10 cellular contexts compared by ENCODE assay signal in genomic region chr2:75607988-75608683, GRCh38. TPM values are rescaled to one million over a fixed set of nuclear protein-coding genes. Genes with fewer than 3 reads are reported as not detected.
DNase-seq lines count a peak whose midpoint lies in the region; ATAC-seq and TF ChIP-seq lines count a peak whose summit lies in the region.
"Had no signal": no experiment of that assay in that cellular context is flagged by ENCODE, and none has a peak within 500 bp of the region (broad histone marks: within the 10 kb centered on the region; RNA-seq: fewer than 3 reads in every experiment).

No MANE protein-coding gene starts in this region.

- H3K9me3 ChIP-seq in thyroid gland: no peaks in the 10 kb centered on the region

- intact Hi-C loops in Right ventricle myocardium superior (cut with DNase I) (loop anchor here (2.0 kb wide), 1 partner anchor 143 kb away; no protein-coding TSS in a partner anchor), cardiac septum (cut with DNase I) (loop anchor here (5.0 kb wide), 1 partner anchor 686 kb away; no protein-coding TSS in a partner anchor), thyroid gland (cut with DNase I) (no loop called here)

- no peak overlapping the region for H3K4me3 ChIP-seq in astrocyte of the spinal cord (ENCODE audit: low read depth, low read length)
- no peak overlapping the region for H3K4me3 ChIP-seq in thyroid gland (replicated peaks in 1 of 3)

- peaks cover 41 to 45% of the 10 kb centered on the region in 2 donors for H3K4me1 ChIP-seq in thyroid gland

- H3K27ac ChIP-seq in thyroid gland: peak overlapping the region; percentile 44 to 95 (median 72)

- 54 to 58% methylated on average over 7 of the region's 7 CpGs for WGBS in thyroid gland, 2 donors

- TF ChIP-seq CTCF in astrocyte of the spinal cord (IDR thresholded peaks at IDR 0.05; ENCODE audit: low read depth, low read length) (no peak), thyroid gland (IDR thresholded peaks at IDR 0.05) (no peak)

- peak in 1 of 2 donors; percentile 50 for TF ChIP-seq POLR2A in thyroid gland (IDR thresholded peaks at IDR 0.05)

- in situ Hi-C loops in astrocyte of the spinal cord (cut with HindIII; ENCODE audit: low sequenced_read_pairs): no loop called here

- no peaks in the 10 kb centered on the region for H3K27me3 ChIP-seq in thyroid gland

- ATAC-seq in Right ventricle myocardium superior (ENCODE audit: poor library complexity): peak; percentile 50
- no peak for ATAC-seq in HG02571 (IDR thresholded peaks at IDR 0.05; ENCODE audit: unreplicated experiment)

- DNase-seq in Right ventricle myocardium superior (no peak), cardiac septum (ENCODE audit: low spot score) (no peak), astrocyte of the spinal cord (ENCODE audit: low read depth, low spot score) (peak; percentile 52), kidney tubule cell (ENCODE audit: low spot score) (peak; percentile 90), thyroid gland (peak; percentile 37 to 42), T-helper 9 cell (no peak)
- DNase-seq in activated T-cell treated with anti-CD3 and anti-CD28 coated beads, Interleukin-2, amount 50 U/mL, for 1 hour: no peak

- H3K36me3 ChIP-seq in thyroid gland: no peaks in the 10 kb centered on the region

RNA-seq across cellular contexts. Expression of gene MRPL19, which starts 38.4 kb away (rescaled TPM):
- total RNA-seq in Right ventricle myocardium superior: 51.8 TPM
- total RNA-seq in cardiac septum: 46.9 TPM
- total RNA-seq in thyroid gland: 10 to 100 TPM; 34.8 to 83.9 (median 57.6) TPM

RNA-seq across cellular contexts. Expression of gene EVA1A, which starts 47.4 kb away (rescaled TPM):
- 0.97 TPM for total RNA-seq in Right ventricle myocardium superior
- total RNA-seq in cardiac septum: 2.7 TPM
- 10 to 100 TPM in 3 of 4 donors, 1 to 10 TPM in 1; 3.6 to 19.8 (median 12.3) TPM for total RNA-seq in thyroid gland
- total RNA-seq: activated CD4-positive, alpha-beta memory T cell treated with anti-CD3 and anti-CD28 coated beads, Interleukin-2, amount 10 ng/mL, durations not matched to agents 7 days and 5 days; B cell had no signal

Comparison
In these comparisons a context has a peak if more than half of its experiments do, and no peak if none do; other contexts are left out.
1. DNase-seq: peak in astrocyte of the spinal cord (single experiment), kidney tubule cell (single experiment) and thyroid gland (2 of 2); none in Right ventricle myocardium superior (single experiment), cardiac septum (single experiment), activated T-cell treated with anti-CD3 and anti-CD28 coated beads, Interleukin-2, amount 50 U/mL, for 1 hour (single experiment) and T-helper 9 cell (single experiment).